Comparison of ENCODE assay signal across 9 cellular contexts in genomic region chr11:123509737-123510578, GRCh38.
A peak's percentile ranks its signal among the peaks of the same experiment; 100 is the strongest.
DNase-seq lines count a peak whose midpoint lies in the region; ATAC-seq and TF ChIP-seq lines count a peak whose summit lies in the region.
"Had no signal": no experiment of that assay in that cellular context is flagged by ENCODE, and none has a peak within 500 bp of the region (broad histone marks: within the 10 kb centered on the region; RNA-seq: fewer than 3 reads in every experiment).

No MANE protein-coding gene starts in this region.

- H3K27me3 ChIP-seq in HUES48 (ENCODE audit: control insufficient read depth, insufficient read depth, low read length) (no peaks in the 10 kb centered on the region), iPS-20b (ENCODE audit: insufficient read depth, low read length) (no peaks in the 10 kb centered on the region)

- no peak overlapping the region for H3K9ac ChIP-seq in HUES48 (ENCODE audit: low read depth, low read length)
- peak overlapping the region; percentile 49; the same call in 1 of the 2 replicates for H3K9ac ChIP-seq in iPS-20b (ENCODE audit: low read depth, low read length)

- no peaks in the 10 kb centered on the region for H3K36me3 ChIP-seq in HUES48 (ENCODE audit: control insufficient read depth, insufficient read depth, low read length)
- H3K36me3 ChIP-seq in iPS-20b (ENCODE audit: insufficient read depth, low read depth, low read length), result no peaks in the 10 kb centered on the region

- peaks cover 31% of the 10 kb centered on the region for H3K4me1 ChIP-seq in HUES48 (ENCODE audit: control insufficient read depth, insufficient read depth, low read length)
- peaks cover 20% of the 10 kb centered on the region; the same call in 1 of the 2 replicates for H3K4me1 ChIP-seq in iPS-20b (ENCODE audit: insufficient read depth, low read length)

- no peak overlapping the region for H3K4me3 ChIP-seq in HUES48 (ENCODE audit: low read depth, low read length)
- no peak overlapping the region for H3K4me3 ChIP-seq in astrocyte of the cerebellum (ENCODE audit: low read depth, low read length)
- H3K4me3 ChIP-seq in iPS-20b (ENCODE audit: low read length), result no peak overlapping the region

- CTCF ChIA-PET in activated naive CD4-positive, alpha-beta T cell treated with anti-CD3 and anti-CD28 coated beads for 36 hours (lab: Charles Lee), result interaction anchor here (0.6 to 1.9 kb wide), 5 partner anchors 9 to 605 kb away, joined by 3 to 10 read pairs (median 6); no protein-coding TSS in a partner anchor

- peaks cover 11% of the 10 kb centered on the region for H3K4me1 Mint-ChIP-seq in activated naive CD4-positive, alpha-beta T cell treated with anti-CD3 and anti-CD28 coated beads for 36 hours (ENCODE audit: low read depth)
- H3K4me1 Mint-ChIP-seq in effector memory CD8-positive, alpha-beta T cell (ENCODE audit: low read depth in 2 of 2), result peaks cover 7 to 18% of the 10 kb centered on the region in 2 donors

- intact Hi-C loops in activated naive CD4-positive, alpha-beta T cell treated with anti-CD3 and anti-CD28 coated beads for 36 hours (cut with micrococcal nuclease), result loop anchor here (10.0 kb wide), 1 partner anchor 195 kb away; no protein-coding TSS in a partner anchor

- in situ Hi-C loops in astrocyte of the cerebellum (cut with HindIII; ENCODE audit: low sequenced_read_pairs), result no loop called here

- H3K9me3 ChIP-seq in HUES48 (ENCODE audit: control insufficient read depth, insufficient read depth, low read length) (no peaks in the 10 kb centered on the region), iPS-20b (ENCODE audit: insufficient read depth, low read depth, low read length) (no peaks in the 10 kb centered on the region)

- peak; percentile 84 for DNase-seq in A172 (ENCODE audit: low spot score)
- peak; percentile 66 for DNase-seq in astrocyte of the cerebellum (ENCODE audit: low read depth)
- no peak for DNase-seq in activated naive CD4-positive, alpha-beta T cell treated with anti-CD3 and anti-CD28 coated beads for 36 hours
- DNase-seq in mesenteric fat pad (ENCODE audit: low spot score), result no peak
- no peak for DNase-seq in effector memory CD8-positive, alpha-beta T cell
- no peak for DNase-seq in stimulated activated naive CD4-positive, alpha-beta T cell treated with Interleukin-2 at 50 U/mL for 16 hours (lab: John Stamatoyannopoulos, UW)
- DNase-seq: activated T-cell treated with anti-CD3 and anti-CD28 coated beads, Interleukin-2, amount 50 U/mL, for 4 hours had no signal

- no peaks in the 10 kb centered on the region for H3K27me3 Mint-ChIP-seq in activated naive CD4-positive, alpha-beta T cell treated with anti-CD3 and anti-CD28 coated beads for 36 hours (ENCODE audit: low read depth)
- H3K27me3 Mint-ChIP-seq in effector memory CD8-positive, alpha-beta T cell, result no peaks in the 10 kb centered on the region

- H3K27ac Mint-ChIP-seq in activated naive CD4-positive, alpha-beta T cell treated with anti-CD3 and anti-CD28 coated beads for 36 hours, result no peak overlapping the region
- H3K27ac Mint-ChIP-seq in effector memory CD8-positive, alpha-beta T cell, result no peak overlapping the region

- H3K9me3 Mint-ChIP-seq in activated naive CD4-positive, alpha-beta T cell treated with anti-CD3 and anti-CD28 coated beads for 36 hours, result no peaks in the 10 kb centered on the region
- no peaks in the 10 kb centered on the region for H3K9me3 Mint-ChIP-seq in effector memory CD8-positive, alpha-beta T cell
- H3K9me3 Mint-ChIP-seq: activated T-cell treated with anti-CD3 and anti-CD28 coated beads, Interleukin-2, amount 50 U/mL, for 4 hours had no signal

- no peak for ATAC-seq in effector memory CD8-positive, alpha-beta T cell (replicated peaks)
- ATAC-seq: activated T-cell treated with anti-CD3 and anti-CD28 coated beads, Interleukin-2, amount 50 U/mL, for 4 hours had no signal

- no peak for TF ChIP-seq CTCF in astrocyte of the cerebellum (IDR thresholded peaks at IDR 0.05; ENCODE audit: low read depth, low read length, missing control alignments)

- H3K4me3 Mint-ChIP-seq in activated naive CD4-positive, alpha-beta T cell treated with anti-CD3 and anti-CD28 coated beads for 36 hours, result no peak overlapping the region
- no peak overlapping the region for H3K4me3 Mint-ChIP-seq in effector memory CD8-positive, alpha-beta T cell
- H3K4me3 Mint-ChIP-seq: activated T-cell treated with anti-CD3 and anti-CD28 coated beads, Interleukin-2, amount 50 U/mL, for 4 hours had no signal

- H3K36me3 Mint-ChIP-seq in activated naive CD4-positive, alpha-beta T cell treated with anti-CD3 and anti-CD28 coated beads for 36 hours (ENCODE audit: low read depth), result peaks cover 1% of the 10 kb centered on the region
- H3K36me3 Mint-ChIP-seq in effector memory CD8-positive, alpha-beta T cell (ENCODE audit: insufficient read depth), result no peaks in the 10 kb centered on the region

- H3K27ac ChIP-seq in HUES48 (ENCODE audit: low read depth, low read length) (peak overlapping the region; percentile 36), iPS-20b (ENCODE audit: low read length) (no peak overlapping the region)

Comparison
In these comparisons a context has a peak if more than half of its experiments do, and no peak if none do; other contexts are left out.
1. DNase-seq: peak in A172 (single experiment) and astrocyte of the cerebellum (single experiment); none in activated naive CD4-positive, alpha-beta T cell treated with anti-CD3 and anti-CD28 coated beads for 36 hours (single experiment), mesenteric fat pad (single experiment), effector memory CD8-positive, alpha-beta T cell (0 of 3) and stimulated activated naive CD4-positive, alpha-beta T cell treated with Interleukin-2 at 50 U/mL for 16 hours (single experiment).